Comparison of ENCODE assay signal across 11 cellular contexts in genomic region chr4:5708829-5709680, GRCh38. TPM values are rescaled to one million over a fixed set of nuclear protein-coding genes. Genes with fewer than 3 reads are reported as not detected.
DNase-seq lines count a peak whose midpoint lies in the region; ATAC-seq and TF ChIP-seq lines count a peak whose summit lies in the region.
"Had no signal": no experiment of that assay in that cellular context is flagged by ENCODE, and none has a peak within 500 bp of the region (broad histone marks: within the 10 kb centered on the region; RNA-seq: fewer than 3 reads in every experiment).

No MANE protein-coding gene starts in this region.

- H3K9me3 ChIP-seq in Peyer's patch (no peaks in the 10 kb centered on the region), neural progenitor cell (ENCODE audit: low read depth) (no peaks in the 10 kb centered on the region)

- H2AFZ ChIP-seq in neural progenitor cell (replicated peaks) = peak overlapping the region; percentile 100

- no peaks in the 10 kb centered on the region for H4K20me1 ChIP-seq in neural progenitor cell (ENCODE audit: low read depth)

- no peak overlapping the region for H3K27ac Mint-ChIP-seq in neural progenitor cell

- no peaks in the 10 kb centered on the region for H3K79me2 ChIP-seq in neural progenitor cell (ENCODE audit: low read depth)

- DNase-seq in AG10803 (ENCODE audit: low read depth) = peak; percentile 19
- no peak for DNase-seq in Peyer's patch
- no peak for DNase-seq in fibroblast of the aortic adventitia (ENCODE audit: low read depth)
- peak; percentile 50 for DNase-seq in neural progenitor cell (ENCODE audit: low spot score)
- no peak for DNase-seq in GM13976 (ENCODE audit: low spot score)
- DNase-seq in activated CD8-positive, alpha-beta memory T cell treated with anti-CD3 and anti-CD28 coated beads, Interleukin-2, amount 50 U/mL, for 4 hours = no peak
- no peak for DNase-seq in SHP77 treated with DMSO at 0.1 percent for 48 hours (lab: John Stamatoyannopoulos, UW)
- DNase-seq: DMS79, NCI-H1930 had no signal

- no peaks in the 10 kb centered on the region for H3K36me3 ChIP-seq in Peyer's patch
- no peaks in the 10 kb centered on the region for H3K36me3 ChIP-seq in neural progenitor cell

- H3K9ac ChIP-seq in neural progenitor cell = no peak overlapping the region

- H3K27me3 ChIP-seq in Peyer's patch (no peaks in the 10 kb centered on the region), neural progenitor cell (peaks cover 38% of the 10 kb centered on the region)

- TF ChIP-seq POLR2A in Peyer's patch (IDR thresholded peaks at IDR 0.05) = no peak

- peaks cover 15% of the 10 kb centered on the region for H3K27me3 Mint-ChIP-seq in neural progenitor cell (ENCODE audit: insufficient read depth, low read depth)

- peak overlapping the region; percentile 90 for H3K4me2 ChIP-seq in neural progenitor cell

- peaks cover 3% of the 10 kb centered on the region for H3K36me3 Mint-ChIP-seq in neural progenitor cell

- peak overlapping the region; percentile 79 for H3K4me3 ChIP-seq in AG10803 (ENCODE audit: low read length)
- H3K4me3 ChIP-seq in Peyer's patch = peak overlapping the region; percentile 46 to 73 (median 54)
- peak overlapping the region; percentile 80 for H3K4me3 ChIP-seq in fibroblast of the aortic adventitia (ENCODE audit: low read depth, low read length)
- peak overlapping the region; percentile 63 for H3K4me3 ChIP-seq in neural progenitor cell

- H3K27ac ChIP-seq in Peyer's patch (peak overlapping the region; percentile 49 to 85 (median 60)), neural progenitor cell (no peak overlapping the region)

- peaks cover 29% of the 10 kb centered on the region for H3F3A ChIP-seq in neural progenitor cell (ENCODE audit: low read depth)

- ATAC-seq in GM19463 (IDR thresholded peaks at IDR 0.05; ENCODE audit: unreplicated experiment) = no peak
- ATAC-seq: HCT116 had no signal

- H3K9me3 Mint-ChIP-seq in neural progenitor cell = peaks cover 8% of the 10 kb centered on the region

- H3K4me3 Mint-ChIP-seq in neural progenitor cell = peak overlapping the region; percentile 55

- H3K4me1 Mint-ChIP-seq in neural progenitor cell = peaks cover 29% of the 10 kb centered on the region

- H3K4me1 ChIP-seq in Peyer's patch (peaks cover 0 to 5% (median 0%) of the 10 kb centered on the region in 4 donors), neural progenitor cell (peaks cover 19% of the 10 kb centered on the region)

- in situ Hi-C loops in GM13976 (cut with MboI; ENCODE audit: low sequenced_read_pairs, unreplicated experiment) = no loop called here

- TF ChIP-seq CTCF in AG10803 (conservative IDR thresholded peaks at IDR 0.05; ENCODE audit: low read length) = no peak
- TF ChIP-seq CTCF in Peyer's patch (IDR thresholded peaks at IDR 0.05) = no peak
- TF ChIP-seq CTCF in fibroblast of the aortic adventitia (IDR thresholded peaks at IDR 0.05; ENCODE audit: insufficient read depth, low read length) = no peak
- no peak for TF ChIP-seq CTCF in neural progenitor cell (IDR thresholded peaks at IDR 0.05)
- TF ChIP-seq CTCF in GM13976 (IDR thresholded peaks at IDR 0.05; ENCODE audit: borderline replicate concordance, control extremely low read depth, extremely low read depth, insufficient read depth, missing control alignments) = no peak

RNA-seq across cellular contexts. Expression of gene EVC2, which starts 0.7 kb away (rescaled TPM):
- total RNA-seq in Peyer's patch = 10 to 100 TPM in 1 of 4 donors, 1 to 10 TPM in 2, under 1 TPM in 1; 0.70 to 32.2 (median 4.1) TPM
- 15.5 and 17.1 TPM in 2 replicates for total RNA-seq in fibroblast of the aortic adventitia (ENCODE audit: low replicate concordance)
- 6.1 and 8.0 TPM in 2 replicates for total RNA-seq in neural progenitor cell (ENCODE audit: low replicate concordance)

RNA-seq across cellular contexts. Expression of gene EVC, which starts 1.9 kb away (rescaled TPM):
- 10 to 100 TPM in 1 of 4 donors, 1 to 10 TPM in 3; 1.6 to 40.4 (median 4.4) TPM for total RNA-seq in Peyer's patch
- 58.2 and 127 TPM in 2 replicates for total RNA-seq in fibroblast of the aortic adventitia (ENCODE audit: low replicate concordance)
- 3.6 and 10.8 TPM in 2 replicates for total RNA-seq in neural progenitor cell (ENCODE audit: low replicate concordance)

Comparison
In these comparisons a context has a peak if more than half of its experiments do, and no peak if none do; other contexts are left out.
1. DNase-seq: peak in AG10803 (single experiment) and neural progenitor cell (single experiment); none in Peyer's patch (0 of 3), fibroblast of the aortic adventitia (single experiment), GM13976 (single experiment), activated CD8-positive, alpha-beta memory T cell treated with anti-CD3 and anti-CD28 coated beads, Interleukin-2, amount 50 U/mL, for 4 hours (single experiment) and SHP77 treated with DMSO at 0.1 percent for 48 hours (single experiment).
2. Peak in every context shown above with its lines, with median percentiles within 50 percentile points of each other: H3K4me3 ChIP-seq.